ENCODE assay signal across 32 cellular contexts in genomic region chr1:11823366-11824137, GRCh38. TPM values are rescaled to one million over a fixed set of nuclear protein-coding genes. Genes with fewer than 3 reads are reported as not detected.
"Had no signal": no experiment of that assay in that cellular context is flagged by ENCODE, and none has a peak within 500 bp of the region (broad histone marks: within the 10 kb centered on the region; RNA-seq: fewer than 3 reads in every experiment).

No MANE protein-coding gene starts in this region.

- H3K4me3 Mint-ChIP-seq: activated CD4-positive, alpha-beta T cell treated with anti-CD3 and anti-CD28 coated beads for 36 hours; activated naive CD4-positive, alpha-beta T cell treated with anti-CD3 and anti-CD28 coated beads for 36 hours; activated naive CD8-positive, alpha-beta T cell treated with anti-CD3 and anti-CD28 coated beads for 36 hours; activated T-cell treated with anti-CD3 and anti-CD28 coated beads, Interleukin-2, amount 50 U/mL, for 72 hours; nephron progenitor cell; stimulated activated naive B cell treated with anti-CD40 and anti-IgM and Interleukin-4, amounts not matched to agents 10 μg/mL and 1 μg/mL and 100 μg/mL, for 72 hours had no signal

- H3K27ac Mint-ChIP-seq: activated CD4-positive, alpha-beta T cell treated with anti-CD3 and anti-CD28 coated beads for 36 hours; activated naive CD4-positive, alpha-beta T cell treated with anti-CD3 and anti-CD28 coated beads for 36 hours; activated naive CD8-positive, alpha-beta T cell treated with anti-CD3 and anti-CD28 coated beads for 36 hours; activated T-cell treated with anti-CD3 and anti-CD28 coated beads, Interleukin-2, amount 50 U/mL, for 72 hours; nephron progenitor cell; progenitor cell of endocrine pancreas; stimulated activated naive B cell treated with anti-CD40 and anti-IgM and Interleukin-4, amounts not matched to agents 10 μg/mL and 1 μg/mL and 100 μg/mL, for 72 hours had no signal

- H3K27me3 Mint-ChIP-seq: activated CD4-positive, alpha-beta T cell treated with anti-CD3 and anti-CD28 coated beads for 36 hours; activated naive CD8-positive, alpha-beta T cell treated with anti-CD3 and anti-CD28 coated beads for 36 hours; progenitor cell of endocrine pancreas; stimulated activated naive B cell treated with anti-CD40 and anti-IgM and Interleukin-4, amounts not matched to agents 10 μg/mL and 1 μg/mL and 100 μg/mL, for 72 hours had no signal

- H3K4me1 Mint-ChIP-seq: activated CD4-positive, alpha-beta T cell treated with anti-CD3 and anti-CD28 coated beads for 36 hours; activated naive CD8-positive, alpha-beta T cell treated with anti-CD3 and anti-CD28 coated beads for 36 hours; nephron progenitor cell had no signal

- H3K9me3 ChIP-seq: adrenal gland, heart left ventricle, left ventricle myocardium inferior, mucosa of descending colon, neutrophil, ovary, stomach, thyroid gland had no signal

- DNase-seq: activated CD4-positive, alpha-beta T cell treated with anti-CD3 and anti-CD28 coated beads for 36 hours; activated CD4-positive, alpha-beta T cell treated with anti-CD3 and anti-CD28 coated beads, Interleukin-2, amount 50 U/mL, for 4 hours; activated CD4-positive, CD25-positive, alpha-beta regulatory T cell; activated naive CD4-positive, alpha-beta T cell treated with anti-CD3 and anti-CD28 coated beads for 36 hours; activated naive CD8-positive, alpha-beta T cell treated with anti-CD3 and anti-CD28 coated beads for 36 hours; activated T-cell treated with anti-CD3 and anti-CD28 coated beads for 4 hours; activated T-cell treated with anti-CD3 and anti-CD28 coated beads, Interleukin-2, amount 50 U/mL, for 72 hours; adrenal gland; caudate nucleus; foreskin fibroblast; heart left ventricle; left ventricle myocardium inferior; mucosa of descending colon; nephron progenitor cell; ovary; stimulated activated CD4-positive, alpha-beta T cell treated with anti-CD3 and anti-CD28 coated beads, Interleukin-15, amount 100 ng/mL, for 24 hours; stimulated activated CD4-positive, alpha-beta T cell treated with anti-CD3 and anti-CD28 coated beads, Interleukin-2, amount 100 ng/mL, for 24 hours; stimulated activated naive B cell treated with anti-CD40 and anti-IgM and Interleukin-4, amounts not matched to agents 10 μg/mL and 1 μg/mL and 100 μg/mL, for 72 hours; stomach; SW 1271; T-helper 2 cell; thyroid gland had no signal

- ATAC-seq: activated CD4-positive, alpha-beta T cell treated with anti-CD3 and anti-CD28 coated beads for 36 hours; activated T-cell treated with anti-CD3 and anti-CD28 coated beads, Interleukin-2, amount 50 U/mL, for 72 hours; esophagus mucosa; mucosa of descending colon; stimulated activated naive B cell treated with anti-CD40 and anti-IgM and Interleukin-4, amounts not matched to agents 10 μg/mL and 1 μg/mL and 100 μg/mL, for 72 hours had no signal

RNA-seq across cellular contexts. Expression of gene NPPA, which starts 24.0 kb away (rescaled TPM):
- total RNA-seq: activated CD4-positive, alpha-beta T cell treated with anti-CD3 and anti-CD28 coated beads for 36 hours; activated naive CD4-positive, alpha-beta T cell treated with anti-CD3 and anti-CD28 coated beads for 36 hours; activated naive CD8-positive, alpha-beta T cell treated with anti-CD3 and anti-CD28 coated beads for 36 hours; activated T-cell treated with anti-CD3 and anti-CD28 coated beads, Interleukin-2, amount 50 U/mL, for 72 hours; adrenal gland; chondrocyte; endothelial cell of umbilical vein; esophagus mucosa; mesenteric fat pad; progenitor cell of endocrine pancreas; renal cortical epithelial cell; thyroid gland; ureter had no signal

RNA-seq across cellular contexts. Expression of gene NPPB, which starts 35.2 kb away (rescaled TPM):
- total RNA-seq: activated CD4-positive, alpha-beta T cell treated with anti-CD3 and anti-CD28 coated beads for 36 hours; activated naive CD4-positive, alpha-beta T cell treated with anti-CD3 and anti-CD28 coated beads for 36 hours; activated naive CD8-positive, alpha-beta T cell treated with anti-CD3 and anti-CD28 coated beads for 36 hours; activated T-cell treated with anti-CD3 and anti-CD28 coated beads, Interleukin-2, amount 50 U/mL, for 72 hours; adrenal gland; aorta; chondrocyte; endothelial cell of umbilical vein; esophagus mucosa; mesenteric fat pad; mucosa of descending colon; myocyte; ovary; renal cortical epithelial cell; thyroid gland; ureter had no signal
